In the genomic region with DNA sequence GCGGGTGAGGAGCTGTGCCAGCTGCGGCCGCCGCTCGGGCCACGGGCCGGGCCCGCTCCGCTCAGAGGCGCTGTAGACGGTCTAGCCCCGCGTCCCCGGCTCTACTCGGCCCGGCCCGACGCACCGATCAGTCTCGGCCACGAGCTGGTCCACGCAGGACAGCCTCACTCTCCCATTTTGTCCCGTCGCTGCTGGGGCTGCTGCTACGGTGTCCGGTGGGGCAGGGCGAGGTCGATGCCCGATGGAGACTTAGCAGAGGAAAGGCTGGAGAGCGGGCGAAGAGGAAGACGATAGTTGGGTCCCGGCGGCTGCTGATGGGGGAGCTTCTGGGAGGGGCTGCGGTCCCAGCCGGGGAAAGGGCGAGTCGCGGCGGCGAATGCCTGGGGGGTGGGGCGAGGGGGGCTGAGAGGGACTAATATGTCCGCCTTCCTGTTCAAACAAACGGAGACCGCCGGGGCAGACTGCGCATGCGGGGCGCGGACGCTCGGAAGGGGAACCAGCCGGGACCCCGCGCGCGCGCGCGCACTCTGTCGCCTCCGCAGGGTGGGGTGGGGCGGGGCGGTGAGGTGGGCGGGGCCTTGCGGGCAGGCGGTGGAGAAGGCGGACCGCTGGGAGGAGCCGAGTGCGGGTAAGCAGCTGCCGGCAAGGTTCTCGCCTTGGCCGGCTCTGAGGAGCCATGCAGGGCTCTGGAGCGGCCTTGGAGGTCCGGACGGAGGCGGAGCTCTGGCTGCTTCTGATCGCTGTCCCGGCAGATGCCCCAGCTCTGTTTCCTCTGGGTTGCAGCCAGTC, we compare ENCODE assay signal across 1 cellular context.
TF ChIP-seq lines count a peak whose summit lies in the region.

TSS of gene ROCK1 (minus strand) at position 463 of the 789 bp plus-strand sequence. CDS start 903 bp downstream, outside the sequence.

TF ChIP-seq in HEK293, 187 proteins besides CTCF, POLR2A, EP300 and RAD21 (continued from another document and continues in another):
- TF ChIP-seq TCF7L2 (IDR thresholded peaks at IDR 0.05; ENCODE audit: borderline replicate concordance, low read depth, low read length) (no peak), PATZ1 (tag by site-specific recombination; IDR thresholded peaks at IDR 0.05) (peak; percentile 82), ZBTB17 (tag by site-specific recombination; IDR thresholded peaks at IDR 0.05) (peak; percentile 66), KLF9 (tag by site-specific recombination; IDR thresholded peaks at IDR 0.05; ENCODE audit: low read depth) (peak; percentile 47; the same call in 1 of the 2 replicates), ZNF112 (tag by site-specific recombination; IDR thresholded peaks at IDR 0.05) (no peak), IKZF3 (tag by site-specific recombination; IDR thresholded peaks at IDR 0.05) (no peak), ZNF843 (tag by site-specific recombination; IDR thresholded peaks at IDR 0.05) (0 out of 2 replicates have a peak, but pooled peaks have one; percentile 6), ZNF544 (tag by site-specific recombination; IDR thresholded peaks at IDR 0.05) (no peak), REPIN1 (tag by site-specific recombination; IDR thresholded peaks at IDR 0.05; ENCODE audit: low read depth) (no peak), KLF7 (tag by site-specific recombination; IDR thresholded peaks at IDR 0.05; ENCODE audit: borderline replicate concordance) (peak; percentile 84; the same call in 1 of the 2 replicates), ZNF362 (tag by site-specific recombination; IDR thresholded peaks at IDR 0.05) (no peak), BCL11B (tag by site-specific recombination; IDR thresholded peaks at IDR 0.05; ENCODE audit: low read depth) (no peak), ZNF610 (tag by site-specific recombination; IDR thresholded peaks at IDR 0.05; ENCODE audit: borderline replicate concordance) (0 out of 2 replicates have a peak, but pooled peaks have one; percentile 61), ZNF292 (tag by site-specific recombination; IDR thresholded peaks at IDR 0.05; ENCODE audit: borderline replicate concordance, low read depth) (no peak), ZSCAN18 (tag by site-specific recombination; IDR thresholded peaks at IDR 0.05) (no peak), ZNF16 (tag by site-specific recombination; IDR thresholded peaks at IDR 0.05; ENCODE audit: low read depth) (0 out of 2 replicates have a peak, but pooled peaks have one; percentile 26), ZNF488 (tag by site-specific recombination; IDR thresholded peaks at IDR 0.05) (no peak), ZNF19 (tag by site-specific recombination; IDR thresholded peaks at IDR 0.05; ENCODE audit: low read depth) (0 out of 2 replicates have a peak, but pooled peaks have one; percentile 8), TRIM28 (IDR thresholded peaks at IDR 0.05; ENCODE audit: borderline replicate concordance, low read length) (no peak), OVOL3 (tag by site-specific recombination; IDR thresholded peaks at IDR 0.05) (no peak), SALL2 (tag by site-specific recombination; IDR thresholded peaks at IDR 0.05; ENCODE audit: borderline replicate concordance) (no peak)
- TF ChIP-seq, protein P1, sequence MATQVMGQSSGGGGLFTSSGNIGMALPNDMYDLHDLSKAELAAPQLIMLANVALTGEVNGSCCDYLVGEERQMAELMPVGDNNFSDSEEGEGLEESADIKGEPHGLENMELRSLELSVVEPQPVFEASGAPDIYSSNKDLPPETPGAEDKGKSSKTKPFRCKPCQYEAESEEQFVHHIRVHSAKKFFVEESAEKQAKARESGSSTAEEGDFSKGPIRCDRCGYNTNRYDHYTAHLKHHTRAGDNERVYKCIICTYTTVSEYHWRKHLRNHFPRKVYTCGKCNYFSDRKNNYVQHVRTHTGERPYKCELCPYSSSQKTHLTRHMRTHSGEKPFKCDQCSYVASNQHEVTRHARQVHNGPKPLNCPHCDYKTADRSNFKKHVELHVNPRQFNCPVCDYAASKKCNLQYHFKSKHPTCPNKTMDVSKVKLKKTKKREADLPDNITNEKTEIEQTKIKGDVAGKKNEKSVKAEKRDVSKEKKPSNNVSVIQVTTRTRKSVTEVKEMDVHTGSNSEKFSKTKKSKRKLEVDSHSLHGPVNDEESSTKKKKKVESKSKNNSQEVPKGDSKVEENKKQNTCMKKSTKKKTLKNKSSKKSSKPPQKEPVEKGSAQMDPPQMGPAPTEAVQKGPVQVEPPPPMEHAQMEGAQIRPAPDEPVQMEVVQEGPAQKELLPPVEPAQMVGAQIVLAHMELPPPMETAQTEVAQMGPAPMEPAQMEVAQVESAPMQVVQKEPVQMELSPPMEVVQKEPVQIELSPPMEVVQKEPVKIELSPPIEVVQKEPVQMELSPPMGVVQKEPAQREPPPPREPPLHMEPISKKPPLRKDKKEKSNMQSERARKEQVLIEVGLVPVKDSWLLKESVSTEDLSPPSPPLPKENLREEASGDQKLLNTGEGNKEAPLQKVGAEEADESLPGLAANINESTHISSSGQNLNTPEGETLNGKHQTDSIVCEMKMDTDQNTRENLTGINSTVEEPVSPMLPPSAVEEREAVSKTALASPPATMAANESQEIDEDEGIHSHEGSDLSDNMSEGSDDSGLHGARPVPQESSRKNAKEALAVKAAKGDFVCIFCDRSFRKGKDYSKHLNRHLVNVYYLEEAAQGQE (tag by site-specific recombination; IDR thresholded peaks at IDR 0.05): no peak
- TF ChIP-seq, protein P2, sequence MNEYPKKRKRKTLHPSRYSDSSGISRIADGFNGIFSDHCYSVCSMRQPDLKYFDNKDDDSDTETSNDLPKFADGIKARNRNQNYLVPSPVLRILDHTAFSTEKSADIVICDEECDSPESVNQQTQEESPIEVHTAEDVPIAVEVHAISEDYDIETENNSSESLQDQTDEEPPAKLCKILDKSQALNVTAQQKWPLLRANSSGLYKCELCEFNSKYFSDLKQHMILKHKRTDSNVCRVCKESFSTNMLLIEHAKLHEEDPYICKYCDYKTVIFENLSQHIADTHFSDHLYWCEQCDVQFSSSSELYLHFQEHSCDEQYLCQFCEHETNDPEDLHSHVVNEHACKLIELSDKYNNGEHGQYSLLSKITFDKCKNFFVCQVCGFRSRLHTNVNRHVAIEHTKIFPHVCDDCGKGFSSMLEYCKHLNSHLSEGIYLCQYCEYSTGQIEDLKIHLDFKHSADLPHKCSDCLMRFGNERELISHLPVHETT (tag by site-specific recombination; IDR thresholded peaks at IDR 0.05): no peak
- TF ChIP-seq, protein P3, sequence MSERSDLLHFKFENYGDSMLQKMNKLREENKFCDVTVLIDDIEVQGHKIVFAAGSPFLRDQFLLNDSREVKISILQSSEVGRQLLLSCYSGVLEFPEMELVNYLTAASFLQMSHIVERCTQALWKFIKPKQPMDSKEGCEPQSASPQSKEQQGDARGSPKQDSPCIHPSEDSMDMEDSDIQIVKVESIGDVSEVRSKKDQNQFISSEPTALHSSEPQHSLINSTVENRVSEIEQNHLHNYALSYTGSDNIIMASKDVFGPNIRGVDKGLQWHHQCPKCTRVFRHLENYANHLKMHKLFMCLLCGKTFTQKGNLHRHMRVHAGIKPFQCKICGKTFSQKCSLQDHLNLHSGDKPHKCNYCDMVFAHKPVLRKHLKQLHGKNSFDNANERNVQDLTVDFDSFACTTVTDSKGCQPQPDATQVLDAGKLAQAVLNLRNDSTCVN (tag by site-specific recombination; optimal IDR thresholded peaks at IDR 0.05): peak; percentile 86
- TF ChIP-seq, protein P4, sequence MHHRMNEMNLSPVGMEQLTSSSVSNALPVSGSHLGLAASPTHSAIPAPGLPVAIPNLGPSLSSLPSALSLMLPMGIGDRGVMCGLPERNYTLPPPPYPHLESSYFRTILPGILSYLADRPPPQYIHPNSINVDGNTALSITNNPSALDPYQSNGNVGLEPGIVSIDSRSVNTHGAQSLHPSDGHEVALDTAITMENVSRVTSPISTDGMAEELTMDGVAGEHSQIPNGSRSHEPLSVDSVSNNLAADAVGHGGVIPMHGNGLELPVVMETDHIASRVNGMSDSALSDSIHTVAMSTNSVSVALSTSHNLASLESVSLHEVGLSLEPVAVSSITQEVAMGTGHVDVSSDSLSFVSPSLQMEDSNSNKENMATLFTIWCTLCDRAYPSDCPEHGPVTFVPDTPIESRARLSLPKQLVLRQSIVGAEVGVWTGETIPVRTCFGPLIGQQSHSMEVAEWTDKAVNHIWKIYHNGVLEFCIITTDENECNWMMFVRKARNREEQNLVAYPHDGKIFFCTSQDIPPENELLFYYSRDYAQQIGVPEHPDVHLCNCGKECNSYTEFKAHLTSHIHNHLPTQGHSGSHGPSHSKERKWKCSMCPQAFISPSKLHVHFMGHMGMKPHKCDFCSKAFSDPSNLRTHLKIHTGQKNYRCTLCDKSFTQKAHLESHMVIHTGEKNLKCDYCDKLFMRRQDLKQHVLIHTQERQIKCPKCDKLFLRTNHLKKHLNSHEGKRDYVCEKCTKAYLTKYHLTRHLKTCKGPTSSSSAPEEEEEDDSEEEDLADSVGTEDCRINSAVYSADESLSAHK (tag by site-specific recombination; IDR thresholded peaks at IDR 0.05): peak; percentile 27; the same call in 1 of the 2 replicates
- TF ChIP-seq, protein P5, sequence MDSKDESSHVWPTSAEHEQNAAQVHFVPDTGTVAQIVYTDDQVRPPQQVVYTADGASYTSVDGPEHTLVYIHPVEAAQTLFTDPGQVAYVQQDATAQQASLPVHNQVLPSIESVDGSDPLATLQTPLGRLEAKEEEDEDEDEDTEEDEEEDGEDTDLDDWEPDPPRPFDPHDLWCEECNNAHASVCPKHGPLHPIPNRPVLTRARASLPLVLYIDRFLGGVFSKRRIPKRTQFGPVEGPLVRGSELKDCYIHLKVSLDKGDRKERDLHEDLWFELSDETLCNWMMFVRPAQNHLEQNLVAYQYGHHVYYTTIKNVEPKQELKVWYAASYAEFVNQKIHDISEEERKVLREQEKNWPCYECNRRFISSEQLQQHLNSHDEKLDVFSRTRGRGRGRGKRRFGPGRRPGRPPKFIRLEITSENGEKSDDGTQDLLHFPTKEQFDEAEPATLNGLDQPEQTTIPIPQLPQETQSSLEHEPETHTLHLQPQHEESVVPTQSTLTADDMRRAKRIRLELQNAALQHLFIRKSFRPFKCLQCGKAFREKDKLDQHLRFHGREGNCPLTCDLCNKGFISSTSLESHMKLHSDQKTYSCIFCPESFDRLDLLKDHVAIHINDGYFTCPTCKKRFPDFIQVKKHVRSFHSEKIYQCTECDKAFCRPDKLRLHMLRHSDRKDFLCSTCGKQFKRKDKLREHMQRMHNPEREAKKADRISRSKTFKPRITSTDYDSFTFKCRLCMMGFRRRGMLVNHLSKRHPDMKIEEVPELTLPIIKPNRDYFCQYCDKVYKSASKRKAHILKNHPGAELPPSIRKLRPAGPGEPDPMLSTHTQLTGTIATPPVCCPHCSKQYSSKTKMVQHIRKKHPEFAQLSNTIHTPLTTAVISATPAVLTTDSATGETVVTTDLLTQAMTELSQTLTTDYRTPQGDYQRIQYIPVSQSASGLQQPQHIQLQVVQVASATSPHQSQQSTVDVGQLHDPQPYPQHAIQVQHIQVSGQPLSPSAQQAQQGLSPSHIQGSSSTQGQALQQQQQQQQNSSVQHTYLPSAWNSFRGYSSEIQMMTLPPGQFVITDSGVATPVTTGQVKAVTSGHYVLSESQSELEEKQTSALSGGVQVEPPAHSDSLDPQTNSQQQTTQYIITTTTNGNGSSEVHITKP (tag by site-specific recombination; IDR thresholded peaks at IDR 0.05): no peak
- TF ChIP-seq, protein P6, sequence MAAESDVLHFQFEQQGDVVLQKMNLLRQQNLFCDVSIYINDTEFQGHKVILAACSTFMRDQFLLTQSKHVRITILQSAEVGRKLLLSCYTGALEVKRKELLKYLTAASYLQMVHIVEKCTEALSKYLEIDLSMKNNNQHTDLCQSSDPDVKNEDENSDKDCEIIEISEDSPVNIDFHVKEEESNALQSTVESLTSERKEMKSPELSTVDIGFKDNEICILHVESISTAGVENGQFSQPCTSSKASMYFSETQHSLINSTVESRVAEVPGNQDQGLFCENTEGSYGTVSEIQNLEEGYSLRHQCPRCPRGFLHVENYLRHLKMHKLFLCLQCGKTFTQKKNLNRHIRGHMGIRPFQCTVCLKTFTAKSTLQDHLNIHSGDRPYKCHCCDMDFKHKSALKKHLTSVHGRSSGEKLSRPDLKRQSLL (tag by site-specific recombination; IDR thresholded peaks at IDR 0.05): peak; percentile 89
